1 cellular context compared by ENCODE assay signal in genomic region chr4:77127837-77128621, GRCh38.
TF ChIP-seq lines count a peak whose summit lies in the region.

No MANE protein-coding gene starts in this region.

TF ChIP-seq in K562, 482 proteins besides CTCF, POLR2A, EP300 and RAD21:
- peak; percentile 12; the same call in 1 of the 2 replicates for TF ChIP-seq TFAP4 (CRISPR knock-in tag; IDR thresholded peaks at IDR 0.05; ENCODE audit: borderline replicate concordance)
- TF ChIP-seq ZNF12 (CRISPR knock-in tag; IDR thresholded peaks at IDR 0.05), result no peak
